Comparison of ENCODE assay signal across 27 cellular contexts in genomic region chr10:125757742-125758141, GRCh38. TPM values are rescaled to one million over a fixed set of nuclear protein-coding genes. Genes with fewer than 3 reads are reported as not detected.
"Had no signal": no experiment of that assay in that cellular context is flagged by ENCODE, and none has a peak within 500 bp of the region (broad histone marks: within the 10 kb centered on the region; RNA-seq: fewer than 3 reads in every experiment).

No MANE protein-coding gene starts in this region.

- H3K4me3 Mint-ChIP-seq: effector memory CD8-positive, alpha-beta T cell; nephron progenitor cell; stimulated activated effector memory CD8-positive, alpha-beta T cell treated with anti-CD3 and anti-CD28 coated beads, Interleukin-12 subunit alpha, Interleukin-12 subunit beta, amount 100 ng/mL, for 72 hours had no signal

- H3K9me3 Mint-ChIP-seq: effector memory CD8-positive, alpha-beta T cell; naive thymus-derived CD8-positive, alpha-beta T cell; nephron progenitor cell; stimulated activated effector memory CD8-positive, alpha-beta T cell treated with anti-CD3 and anti-CD28 coated beads, Interleukin-12 subunit alpha, Interleukin-12 subunit beta, amount 100 ng/mL, for 72 hours had no signal

- H3K27ac Mint-ChIP-seq: nephron progenitor cell; stimulated activated effector memory CD8-positive, alpha-beta T cell treated with anti-CD3 and anti-CD28 coated beads, Interleukin-12 subunit alpha, Interleukin-12 subunit beta, amount 100 ng/mL, for 72 hours had no signal

- H3K27me3 Mint-ChIP-seq: effector memory CD8-positive, alpha-beta T cell; naive thymus-derived CD8-positive, alpha-beta T cell had no signal

- DNase-seq: effector memory CD8-positive, alpha-beta T cell; foreskin keratinocyte; heart right ventricle; hippocampal formation; left cardiac atrium; left lung; mammary epithelial cell; mesendoderm; naive thymus-derived CD8-positive, alpha-beta T cell; nephron progenitor cell; occipital lobe; ovary; posterior cingulate gyrus; psoas muscle; right cardiac atrium; sigmoid colon; stimulated activated CD4-positive, alpha-beta T cell treated with anti-CD3 and anti-CD28 coated beads, Interleukin-2, amount 100 ng/mL, for 24 hours; stimulated activated CD4-positive, alpha-beta T cell treated with anti-CD3 and anti-CD28 coated beads, Interleukin-4, amount 100 ng/mL, for 24 hours; stimulated activated naive CD8-positive, alpha-beta T cell treated with anti-CD3 and anti-CD28 coated beads, Interleukin-15, Interleukin-2, amounts not matched to agents 100 U/mL and 50 U/mL, for 24 hours; transverse colon; upper lobe of right lung; uterus had no signal

- ATAC-seq: effector memory CD8-positive, alpha-beta T cell; esophagus mucosa; foreskin keratinocyte; gastroesophageal sphincter; heart right ventricle; left cardiac atrium; left lung; naive thymus-derived CD8-positive, alpha-beta T cell; psoas muscle; right cardiac atrium; stimulated activated effector memory CD8-positive, alpha-beta T cell treated with anti-CD3 and anti-CD28 coated beads, Interleukin-12 subunit alpha, Interleukin-12 subunit beta, amount 100 ng/mL, for 72 hours; stimulated activated naive CD8-positive, alpha-beta T cell treated with anti-CD3 and anti-CD28 coated beads, Interleukin-15, Interleukin-2, amounts not matched to agents 100 U/mL and 50 U/mL, for 24 hours; upper lobe of right lung had no signal

RNA-seq across cellular contexts. Expression of gene MMP21, which starts 17.9 kb away (rescaled TPM):
- total RNA-seq: foreskin keratinocyte, lower leg skin, mammary epithelial cell, myocyte, occipital lobe, upper lobe of right lung had no signal
